8 cellular contexts compared by ENCODE assay signal in the genomic region with DNA sequence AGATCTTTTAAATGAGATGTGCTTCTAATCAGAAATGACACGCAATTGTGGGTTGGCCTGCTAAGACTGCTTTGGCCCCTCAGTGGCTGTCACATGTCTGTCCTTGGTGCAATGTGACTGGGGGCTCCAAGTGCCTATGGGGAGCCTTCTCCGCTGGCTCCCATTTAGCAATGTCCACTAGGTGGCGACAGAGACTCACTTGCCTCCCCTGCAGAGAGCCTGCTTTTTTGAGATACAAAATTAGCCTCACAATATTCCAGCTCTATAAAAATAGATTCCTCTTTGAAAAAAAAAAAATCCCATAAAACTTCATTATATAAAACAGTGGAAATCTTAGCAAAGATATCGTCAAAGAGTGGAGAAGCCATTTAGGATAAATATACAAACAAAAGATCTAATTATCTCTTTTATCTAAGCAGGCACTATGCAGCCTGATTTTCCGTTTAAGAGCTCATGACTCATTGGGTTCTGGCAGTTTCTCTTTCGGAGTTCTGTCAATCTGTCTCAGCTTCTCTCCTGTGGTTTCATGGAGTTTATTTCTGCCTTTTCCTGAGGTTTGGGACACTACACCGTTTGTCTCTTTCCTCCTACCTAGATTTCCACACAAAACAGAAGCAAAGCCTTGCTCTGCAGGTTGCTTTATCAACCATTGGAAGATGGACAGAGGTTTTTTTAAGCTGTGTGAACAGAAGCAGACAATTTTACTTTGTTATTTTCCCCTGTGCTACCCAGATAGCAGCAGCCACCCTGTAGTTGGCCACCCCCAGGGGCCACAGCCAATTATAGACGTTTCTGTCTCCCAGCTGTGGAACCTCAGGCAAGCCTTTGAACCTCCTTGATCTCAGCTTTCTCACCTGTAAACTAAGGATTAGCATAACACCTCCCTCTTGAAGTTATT.
A peak's percentile ranks its signal among the peaks of the same experiment; 100 is the strongest.
DNase-seq lines count a peak whose midpoint lies in the region; ATAC-seq, FAIRE-seq and TF ChIP-seq lines count a peak whose summit lies in the region.

No MANE protein-coding gene starts in this region.

- intact Hi-C loops in esophagus squamous epithelium (cut with DNase I) = no loop called here
- intact Hi-C loops in naive thymus-derived CD4-positive, alpha-beta T cell (cut with micrococcal nuclease) = loop anchor here (1.0 to 10.0 kb wide), 6 partner anchors 29 to 332 kb away; no protein-coding TSS in a partner anchor

- peaks cover 16 to 39% (median 27%) of the 10 kb centered on the region in 5 donors for H3K27me3 Mint-ChIP-seq in naive thymus-derived CD4-positive, alpha-beta T cell

- no peak overlapping the region for H3K4me3 Mint-ChIP-seq in naive thymus-derived CD4-positive, alpha-beta T cell
- H3K4me3 Mint-ChIP-seq in stimulated activated effector memory CD8-positive, alpha-beta T cell treated with anti-CD3 and anti-CD28 coated beads, Interleukin-12 subunit alpha, Interleukin-12 subunit beta, amount 100 ng/mL, for 72 hours = no peak overlapping the region

- WGBS in esophagus squamous epithelium, 2 donors = 2 to 3% methylated on average over 8 of the region's 8 CpGs

- POLR2A ChIA-PET in naive thymus-derived CD4-positive, alpha-beta T cell (lab: Charles Lee) = no interaction called here

- no peaks in the 10 kb centered on the region for H3K36me3 Mint-ChIP-seq in naive thymus-derived CD4-positive, alpha-beta T cell
- H3K36me3 Mint-ChIP-seq in stimulated activated effector memory CD8-positive, alpha-beta T cell treated with anti-CD3 and anti-CD28 coated beads, Interleukin-12 subunit alpha, Interleukin-12 subunit beta, amount 100 ng/mL, for 72 hours = no peaks in the 10 kb centered on the region

- DNase-seq in HK-2 (ENCODE audit: unreplicated experiment) (peak; percentile 40), NOMO-1 treated with dmso at 0.1 percent for 144 hours (lab: John Stamatoyannopoulos, UW; ENCODE audit: unreplicated experiment) (peak; percentile 70), activated T-cell treated with anti-CD3 and anti-CD28 coated beads for 48 hours (ENCODE audit: low read depth) (peak; percentile 42), esophagus squamous epithelium (lab: John Stamatoyannopoulos, UW) (no peak)
- DNase-seq in naive thymus-derived CD4-positive, alpha-beta T cell = peak in 8 of 9 donors; percentile 13 to 64 (median 26)
- peak; percentile 50 to 75 for DNase-seq in stimulated activated effector memory CD8-positive, alpha-beta T cell treated with anti-CD3 and anti-CD28 coated beads, Interleukin-12 subunit alpha, Interleukin-12 subunit beta, amount 100 ng/mL, for 72 hours (ENCODE audit: low spot score in 2 of 2)

- no peaks in the 10 kb centered on the region for H3K36me3 ChIP-seq in esophagus squamous epithelium
- H3K36me3 ChIP-seq in naive thymus-derived CD4-positive, alpha-beta T cell (ENCODE audit: control insufficient read depth in 2 of 3, insufficient read depth in 3 of 3, low read length in 3 of 3) = no peaks in the 10 kb centered on the region

- CTCF ChIA-PET in naive thymus-derived CD4-positive, alpha-beta T cell (lab: Charles Lee) = interaction anchor here (0.9 to 2.1 kb wide), 5 partner anchors 11 to 614 kb away, joined by 3 to 4 read pairs (median 4); no protein-coding TSS in a partner anchor

- peak overlapping the region in 2 of 4 donors; percentile 8 to 38 for H3K4me3 ChIP-seq in esophagus squamous epithelium
- no peak overlapping the region for H3K4me3 ChIP-seq in naive thymus-derived CD4-positive, alpha-beta T cell (ENCODE audit: low read length)

- H3K27ac ChIP-seq in esophagus squamous epithelium = peak overlapping the region in 1 of 4 donors; percentile 35
- H3K27ac ChIP-seq in naive thymus-derived CD4-positive, alpha-beta T cell (ENCODE audit: low read depth, low read length) = no peak overlapping the region

- H3K4me1 ChIP-seq in esophagus squamous epithelium = peaks cover 0 to 14% (median 0%) of the 10 kb centered on the region in 3 donors
- peaks cover 0 to 6% of the 10 kb centered on the region in 2 donors for H3K4me1 ChIP-seq in naive thymus-derived CD4-positive, alpha-beta T cell (ENCODE audit: control insufficient read depth in 2 of 2, insufficient read depth in 2 of 2, low read length in 2 of 2)

- H3K4me1 Mint-ChIP-seq in naive thymus-derived CD4-positive, alpha-beta T cell = peaks cover 0 to 7% (median 0%) of the 10 kb centered on the region in 7 donors
- H3K4me1 Mint-ChIP-seq in stimulated activated effector memory CD8-positive, alpha-beta T cell treated with anti-CD3 and anti-CD28 coated beads, Interleukin-12 subunit alpha, Interleukin-12 subunit beta, amount 100 ng/mL, for 72 hours = no peaks in the 10 kb centered on the region

- peaks cover 0 to 4% (median 0%) of the 10 kb centered on the region in 4 donors for H3K27me3 ChIP-seq in esophagus squamous epithelium
- H3K27me3 ChIP-seq in naive thymus-derived CD4-positive, alpha-beta T cell (ENCODE audit: control insufficient read depth in 2 of 2, insufficient read depth in 2 of 2, low read length in 2 of 2) = peaks cover 7 to 12% of the 10 kb centered on the region in 2 donors

- peaks cover 0 to 3% (median 0%) of the 10 kb centered on the region in 11 donors for H3K9me3 Mint-ChIP-seq in naive thymus-derived CD4-positive, alpha-beta T cell
- H3K9me3 Mint-ChIP-seq in stimulated activated effector memory CD8-positive, alpha-beta T cell treated with anti-CD3 and anti-CD28 coated beads, Interleukin-12 subunit alpha, Interleukin-12 subunit beta, amount 100 ng/mL, for 72 hours = no peaks in the 10 kb centered on the region

- H3K27ac Mint-ChIP-seq in naive thymus-derived CD4-positive, alpha-beta T cell = no peak overlapping the region
- H3K27ac Mint-ChIP-seq in stimulated activated effector memory CD8-positive, alpha-beta T cell treated with anti-CD3 and anti-CD28 coated beads, Interleukin-12 subunit alpha, Interleukin-12 subunit beta, amount 100 ng/mL, for 72 hours = no peak overlapping the region

- TF ChIP-seq CTCF in esophagus squamous epithelium (IDR thresholded peaks at IDR 0.05) = peak; percentile 82 to 95 (median 87)

- ATAC-seq in GM18502 (IDR thresholded peaks at IDR 0.05; ENCODE audit: poor library complexity, unreplicated experiment) = peak; percentile 79
- ATAC-seq in naive thymus-derived CD4-positive, alpha-beta T cell = peak; percentile 77
- ATAC-seq in stimulated activated effector memory CD8-positive, alpha-beta T cell treated with anti-CD3 and anti-CD28 coated beads, Interleukin-12 subunit alpha, Interleukin-12 subunit beta, amount 100 ng/mL, for 72 hours = peak; percentile 78

- TF ChIP-seq POLR2A in esophagus squamous epithelium (IDR thresholded peaks at IDR 0.05) = no peak

- H3K9me3 ChIP-seq in esophagus squamous epithelium = no peaks in the 10 kb centered on the region
- H3K9me3 ChIP-seq in naive thymus-derived CD4-positive, alpha-beta T cell (ENCODE audit: control insufficient read depth in 2 of 3, low read length in 3 of 3) = no peaks in the 10 kb centered on the region

- FAIRE-seq in A204.1 (lab: Jason Lieb, UNC) = peak; percentile 89
